In the genomic region with DNA sequence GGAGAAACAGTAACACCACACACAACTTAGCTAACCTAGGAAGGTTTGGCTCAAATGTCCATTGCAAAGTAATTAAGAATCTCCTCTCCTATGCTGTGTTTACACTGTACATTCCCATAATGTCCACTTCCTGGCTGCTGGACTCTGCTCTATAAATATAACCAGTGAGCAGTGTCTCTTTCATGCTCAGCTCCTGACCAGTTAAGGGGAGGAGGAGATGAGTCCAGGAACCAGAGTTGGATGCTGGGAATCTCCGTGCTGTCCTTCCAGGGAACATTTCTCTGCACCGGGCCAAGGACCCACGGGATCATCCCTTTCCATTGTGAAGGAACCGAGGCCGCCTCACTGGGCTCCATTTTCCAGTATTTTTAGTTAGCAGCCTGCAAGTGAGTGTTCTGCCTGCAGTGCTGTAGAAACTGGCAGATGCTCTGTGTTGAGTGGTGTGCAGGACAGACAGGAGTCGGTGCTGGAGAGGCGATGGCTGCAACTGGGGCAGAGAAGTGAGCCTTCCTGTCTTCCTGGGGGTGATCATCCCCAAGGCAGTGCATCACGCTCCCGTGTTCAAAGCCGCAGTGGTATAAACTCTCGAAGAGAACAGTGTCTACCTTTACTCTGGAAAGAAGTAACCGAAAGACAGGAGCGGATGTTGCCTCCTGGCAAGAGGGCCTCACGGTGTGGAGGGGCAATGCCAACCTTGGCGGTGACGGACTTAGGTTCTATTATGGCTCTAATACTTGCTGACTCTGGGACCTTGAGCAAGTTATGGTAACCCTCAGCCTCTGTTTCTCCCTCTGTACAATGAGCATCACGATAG, we compare ENCODE assay signal across 10 cellular contexts.
DNase-seq lines count a peak whose midpoint lies in the region; ATAC-seq and TF ChIP-seq lines count a peak whose summit lies in the region.
"Had no signal": no experiment of that assay in that cellular context is flagged by ENCODE, and none has a peak within 500 bp of the region (broad histone marks: within the 10 kb centered on the region; RNA-seq: fewer than 3 reads in every experiment).

No MANE protein-coding gene starts in this region.

- H2AFZ ChIP-seq in SU-DHL-6 (ENCODE audit: low read depth, low read length, severe bottlenecking) (no peak overlapping the region), smooth muscle cell (ENCODE audit: low read depth) (peak overlapping the region; percentile 9)
- H2AFZ ChIP-seq: GM23338 had no signal

- peak in 1 of 5 donors; percentile 45 for DNase-seq in heart left ventricle
- DNase-seq in smooth muscle cell (lab: John Stamatoyannopoulos, UW; ENCODE audit: unreplicated experiment), result no peak
- DNase-seq in DMS153 (lab: John Stamatoyannopoulos, UW), result no peak
- no peak for DNase-seq in GM13977 (ENCODE audit: low spot score)
- no peak for DNase-seq in GM03348 (ENCODE audit: low spot score)
- DNase-seq: activated effector memory CD4-positive, alpha-beta T cell treated with Interleukin-2 at 50 U/mL for 16 hours; PC-3 had no signal

- H3K9ac ChIP-seq in SU-DHL-6 (ENCODE audit: low read length) (peak overlapping the region; percentile 69), smooth muscle cell (ENCODE audit: low read depth) (no peak overlapping the region)

- no peaks in the 10 kb centered on the region for H3K9me2 ChIP-seq in SU-DHL-6 (replicated peaks; ENCODE audit: insufficient read depth, low read length)

- H3K4me1 ChIP-seq in heart left ventricle (peaks cover 0 to 99% (median 68%) of the 10 kb centered on the region in 12 donors), smooth muscle cell (ENCODE audit: low read depth) (peaks cover 22% of the 10 kb centered on the region)

- TF ChIP-seq CTCF in SU-DHL-6 (IDR thresholded peaks at IDR 0.05; ENCODE audit: insufficient read depth, low read length, poor library complexity, severe bottlenecking) (no peak), heart left ventricle (IDR thresholded peaks at IDR 0.05) (no peak), smooth muscle cell (IDR thresholded peaks at IDR 0.05; ENCODE audit: borderline replicate concordance, insufficient read depth, poor library complexity, severe bottlenecking) (no peak), GM13977 (IDR thresholded peaks at IDR 0.05; ENCODE audit: extremely low read depth, insufficient read depth, missing control alignments) (no peak)

- H3K27me3 ChIP-seq in SU-DHL-6 (ENCODE audit: low read length) (no peaks in the 10 kb centered on the region), heart left ventricle (no peaks in the 10 kb centered on the region), smooth muscle cell (ENCODE audit: low read depth) (no peaks in the 10 kb centered on the region)

- H3K27ac ChIP-seq in SU-DHL-6 (ENCODE audit: low read depth, low read length) (peak overlapping the region; percentile 99), heart left ventricle (peak overlapping the region in 10 of 12 donors; percentile 4 to 92 (median 64)), smooth muscle cell (ENCODE audit: low read depth) (no peak overlapping the region)

- in situ Hi-C loops in GM13977 (cut with MboI; ENCODE audit: low pct_unique_long_range_greater_than_20kb, low sequenced_read_pairs, unreplicated experiment), result no loop called here

- H3K9me3 ChIP-seq in SU-DHL-6 (ENCODE audit: insufficient read depth, low read length), result no peaks in the 10 kb centered on the region
- no peaks in the 10 kb centered on the region for H3K9me3 ChIP-seq in heart left ventricle
- no peaks in the 10 kb centered on the region for H3K9me3 ChIP-seq in smooth muscle cell (replicated peaks; ENCODE audit: low read depth)

- ATAC-seq in HG03439 (IDR thresholded peaks at IDR 0.05; ENCODE audit: unreplicated experiment) (peak; percentile 11), heart left ventricle (peak; percentile 16 to 50 (median 34))
- ATAC-seq: GM23338, PC-3 had no signal

- H4K20me1 ChIP-seq in SU-DHL-6 (ENCODE audit: low read depth, low read length), result no peaks in the 10 kb centered on the region
- H4K20me1 ChIP-seq in smooth muscle cell (ENCODE audit: low read depth), result no peaks in the 10 kb centered on the region

- intact Hi-C loops in heart left ventricle (cut with DNase I), result no loop called here

- H3K36me3 ChIP-seq in SU-DHL-6 (ENCODE audit: low read length) (no peaks in the 10 kb centered on the region), heart left ventricle (no peaks in the 10 kb centered on the region), smooth muscle cell (ENCODE audit: low read depth) (no peaks in the 10 kb centered on the region)

- peak overlapping the region; percentile 73 for H3K4me2 ChIP-seq in SU-DHL-6 (ENCODE audit: low read depth, low read length, poor library complexity, severe bottlenecking)
- peak overlapping the region; percentile 0 for H3K4me2 ChIP-seq in smooth muscle cell
- H3K4me2 ChIP-seq: GM23338 had no signal

- H3K4me3 ChIP-seq in SU-DHL-6 (ENCODE audit: insufficient read depth, low read length, poor library complexity, severe bottlenecking) (peak overlapping the region; percentile 12), heart left ventricle (no peak overlapping the region), smooth muscle cell (no peak overlapping the region)
- H3K4me3 ChIP-seq: GM23338 had no signal

- no peak for TF ChIP-seq POLR2A in heart left ventricle (IDR thresholded peaks at IDR 0.05)

- 50 to 56% (median 56%) methylated on average over 15 to 17 of the region's 17 CpGs for WGBS in heart left ventricle, 4 donors
- 94% methylated on average over 17 of the region's 17 CpGs for WGBS in smooth muscle cell (ENCODE audit: low lambda C conversion rate)

- H3F3A ChIP-seq in SU-DHL-6 (ENCODE audit: insufficient read depth), result peaks cover 53% of the 10 kb centered on the region
- H3F3A ChIP-seq in smooth muscle cell (ENCODE audit: low read depth), result peaks cover 10% of the 10 kb centered on the region

- H3K79me2 ChIP-seq in SU-DHL-6 (ENCODE audit: insufficient read depth, low read length) (no peaks in the 10 kb centered on the region), smooth muscle cell (ENCODE audit: low read depth) (no peaks in the 10 kb centered on the region)
